26 cellular contexts compared by ENCODE assay signal in genomic region chr1:29999595-29999994, GRCh38.
"Had no signal": no experiment of that assay in that cellular context is flagged by ENCODE, and none has a peak within 500 bp of the region (broad histone marks: within the 10 kb centered on the region; RNA-seq: fewer than 3 reads in every experiment).

No MANE protein-coding gene starts in this region.

- H3K9me3 ChIP-seq: ovary, right lobe of liver, thoracic aorta, thyroid gland, uterus had no signal

- H3K79me2 ChIP-seq: parathyroid adenoma had no signal

- H3K4me3 ChIP-seq: neural progenitor cell, ovary, psoas muscle, right lobe of liver, sigmoid colon, stomach, thoracic aorta, thyroid gland, tibial nerve, upper lobe of left lung, uterus had no signal

- H3K4me1 ChIP-seq: neural progenitor cell, parathyroid adenoma, psoas muscle, right lobe of liver, sigmoid colon, stomach, thyroid gland, tibial nerve, upper lobe of left lung, uterus had no signal

- DNase-seq: naive thymus-derived CD4-positive, alpha-beta T cell; natural killer cell; occipital lobe; ovary; posterior cingulate gyrus; psoas muscle; right cardiac atrium; right lobe of liver; sigmoid colon; small intestine; stimulated activated CD4-positive, alpha-beta T cell treated with anti-CD3 and anti-CD28 coated beads, Interleukin-15, amount 100 ng/mL, for 24 hours; stimulated activated CD4-positive, alpha-beta T cell treated with anti-CD3 and anti-CD28 coated beads, Interleukin-2, amount 100 ng/mL, for 24 hours; stimulated activated CD4-positive, alpha-beta T cell treated with anti-CD3 and anti-CD28 coated beads, Interleukin-2, amount 100 ng/mL, for 48 hours; stimulated activated CD4-positive, alpha-beta T cell treated with anti-CD3 and anti-CD28 coated beads, Interleukin-4, amount 100 ng/mL, for 24 hours; stimulated activated naive B cell treated with anti-CD40 and anti-IgM and Interleukin-4, amounts not matched to agents 10 μg/mL and 1 μg/mL and 100 μg/mL, for 72 hours; stimulated activated naive CD4-positive, alpha-beta T cell treated with Interleukin-2 at 50 U/mL for 16 hours; stomach; thyroid gland; trophoblast cell; upper lobe of left lung; uterus had no signal

- H2AFZ ChIP-seq: neural progenitor cell, parathyroid adenoma had no signal

- H3K9ac ChIP-seq: neural progenitor cell, parathyroid adenoma had no signal

- H3K27me3 ChIP-seq: neural progenitor cell, ovary, right lobe of liver, sigmoid colon, thyroid gland, tibial nerve, upper lobe of left lung, uterus had no signal

- H3K27ac ChIP-seq: neural progenitor cell, ovary, parathyroid adenoma, psoas muscle, right lobe of liver, sigmoid colon, stomach, thoracic aorta, thyroid gland, tibial nerve, upper lobe of left lung, uterus had no signal

- H3K36me3 ChIP-seq: neural progenitor cell, ovary, right lobe of liver, sigmoid colon, stomach, thoracic aorta, thyroid gland, tibial nerve, upper lobe of left lung, uterus had no signal

- H3K4me2 ChIP-seq: neural progenitor cell had no signal

- ATAC-seq: naive thymus-derived CD4-positive, alpha-beta T cell; natural killer cell; psoas muscle; right cardiac atrium; right lobe of liver; stimulated activated effector memory CD8-positive, alpha-beta T cell treated with anti-CD3 and anti-CD28 coated beads, Interleukin-12 subunit alpha, Interleukin-12 subunit beta, amount 100 ng/mL, for 72 hours; stimulated activated naive B cell treated with anti-CD40 and anti-IgM and Interleukin-4, amounts not matched to agents 10 μg/mL and 1 μg/mL and 100 μg/mL, for 72 hours had no signal

- FAIRE-seq: small intestine had no signal
